In genomic region chr21:45640001-45640887, GRCh38 we compare ENCODE assay signal across 8 cellular contexts. TPM values are rescaled to one million over a fixed set of nuclear protein-coding genes. Genes with fewer than 3 reads are reported as not detected.
DNase-seq lines count a peak whose midpoint lies in the region; ATAC-seq and TF ChIP-seq lines count a peak whose summit lies in the region.
"Had no signal": no experiment of that assay in that cellular context is flagged by ENCODE, and none has a peak within 500 bp of the region (broad histone marks: within the 10 kb centered on the region; RNA-seq: fewer than 3 reads in every experiment).

No MANE protein-coding gene starts in this region.

- H3K36me3 Mint-ChIP-seq in natural killer cell treated with Interleukin-12 subunit alpha and Interleukin-12 subunit beta and Interleukin-15 and Interleukin-18, amount 100 ng/mL, for 72 hours: no peaks in the 10 kb centered on the region

- peaks cover 24% of the 10 kb centered on the region for H3K4me1 ChIP-seq in MM.1S (ENCODE audit: low read length)

- H3K4me2 ChIP-seq in MM.1S (ENCODE audit: low read depth, low read length): peak overlapping the region; percentile 76

- peak overlapping the region; percentile 49 for H2AFZ ChIP-seq in MM.1S (ENCODE audit: low read length)

- H3K27ac Mint-ChIP-seq in natural killer cell treated with Interleukin-12 subunit alpha and Interleukin-12 subunit beta and Interleukin-15 and Interleukin-18, amount 100 ng/mL, for 72 hours: no peak overlapping the region

- H3K4me3 Mint-ChIP-seq in natural killer cell treated with Interleukin-12 subunit alpha and Interleukin-12 subunit beta and Interleukin-15 and Interleukin-18, amount 100 ng/mL, for 72 hours: peak overlapping the region; percentile 36

- H3K36me3 ChIP-seq in MM.1S (replicated peaks; ENCODE audit: insufficient read depth, low read length) (no peaks in the 10 kb centered on the region), brain microvascular endothelial cell (replicated peaks) (no peaks in the 10 kb centered on the region)

- H3K9me3 Mint-ChIP-seq in natural killer cell treated with Interleukin-12 subunit alpha and Interleukin-12 subunit beta and Interleukin-15 and Interleukin-18, amount 100 ng/mL, for 72 hours: no peaks in the 10 kb centered on the region

- H4K20me1 ChIP-seq in MM.1S (ENCODE audit: insufficient read depth, low read length): no peaks in the 10 kb centered on the region

- peak overlapping the region; percentile 38; the same call in 1 of the 2 replicates for H3K27ac ChIP-seq in MM.1S (ENCODE audit: low read length)
- H3K27ac ChIP-seq in brain microvascular endothelial cell: peak overlapping the region; percentile 10

- H3K27me3 ChIP-seq in MM.1S (replicated peaks; ENCODE audit: insufficient read depth, low read length) (no peaks in the 10 kb centered on the region), brain microvascular endothelial cell (replicated peaks) (no peaks in the 10 kb centered on the region)

- H3F3A ChIP-seq in MM.1S (ENCODE audit: insufficient read depth, low read length): peaks cover 4% of the 10 kb centered on the region; the same call in 1 of the 2 replicates

- H3K27me3 Mint-ChIP-seq in natural killer cell treated with Interleukin-12 subunit alpha and Interleukin-12 subunit beta and Interleukin-15 and Interleukin-18, amount 100 ng/mL, for 72 hours: peaks cover 3 to 9% of the 10 kb centered on the region in 2 donors

- no peaks in the 10 kb centered on the region for H3K9me2 ChIP-seq in MM.1S (replicated peaks; ENCODE audit: insufficient read depth, low read length)

- no peaks in the 10 kb centered on the region for H3K9me3 ChIP-seq in MM.1S (replicated peaks; ENCODE audit: insufficient read depth, low read length)

- H3K4me1 Mint-ChIP-seq in natural killer cell treated with Interleukin-12 subunit alpha and Interleukin-12 subunit beta and Interleukin-15 and Interleukin-18, amount 100 ng/mL, for 72 hours (ENCODE audit: low read depth in 2 of 2): peaks cover 3 to 7% of the 10 kb centered on the region in 2 donors

- DNase-seq in DMS153 treated with DMSO at 0.1 percent for 48 hours (lab: John Stamatoyannopoulos, UW; ENCODE audit: unreplicated experiment) (peak; percentile 49), MM.1S (peak; percentile 48), brain microvascular endothelial cell (no peak), NCI-H2196 (lab: John Stamatoyannopoulos, UW; ENCODE audit: unreplicated experiment) (no peak)
- no peak for DNase-seq in natural killer cell treated with Interleukin-12 subunit alpha and Interleukin-12 subunit beta and Interleukin-15 and Interleukin-18, amount 100 ng/mL, for 72 hours (ENCODE audit: low spot score)
- no peak for DNase-seq in NK-92 treated with Interleukin-12 subunit alpha and Interleukin-12 subunit beta, amount 100 ng/mL, for 24 hours (lab: John Stamatoyannopoulos, UW)
- DNase-seq: erythroblast had no signal

- ATAC-seq in natural killer cell treated with Interleukin-12 subunit alpha and Interleukin-12 subunit beta and Interleukin-15 and Interleukin-18, amount 100 ng/mL, for 72 hours: no peak
- ATAC-seq in HG03039 (IDR thresholded peaks at IDR 0.05; ENCODE audit: unreplicated experiment): no peak

- no peaks in the 10 kb centered on the region for H3K79me2 ChIP-seq in MM.1S (ENCODE audit: low read length)

- in situ Hi-C loops in brain microvascular endothelial cell (cut with HindIII; ENCODE audit: low pct_ligation_motif_present, low sequenced_read_pairs): no loop called here

- H3K4me3 ChIP-seq in MM.1S (ENCODE audit: low read length): peak overlapping the region; percentile 3; the same call in 1 of the 2 replicates
- no peak overlapping the region for H3K4me3 ChIP-seq in brain microvascular endothelial cell (ENCODE audit: low read depth, low read length)

- H3K9ac ChIP-seq in MM.1S (ENCODE audit: low read length): peak overlapping the region; percentile 14; the same call in 1 of the 2 replicates

- TF ChIP-seq CTCF in MM.1S (IDR thresholded peaks at IDR 0.05; ENCODE audit: low read length) (no peak), brain microvascular endothelial cell (IDR thresholded peaks at IDR 0.05; ENCODE audit: low read depth, low read length, missing control alignments) (no peak)

RNA-seq across cellular contexts. Expression of gene PCBP3, which starts 3.3 kb away (rescaled TPM):
- 1 to 10 TPM in 1 of 2 donors, under 1 TPM in 1; 0.43 to 1.4 TPM for total RNA-seq in natural killer cell treated with Interleukin-12 subunit alpha and Interleukin-12 subunit beta and Interleukin-15 and Interleukin-18, amount 100 ng/mL, for 72 hours

Comparison
In these comparisons a context has a peak if more than half of its experiments do, and no peak if none do; other contexts are left out.
1. DNase-seq: peak in DMS153 treated with DMSO at 0.1 percent for 48 hours (single experiment) and MM.1S (single experiment); none in brain microvascular endothelial cell (single experiment), natural killer cell treated with Interleukin-12 subunit alpha and Interleukin-12 subunit beta and Interleukin-15 and Interleukin-18, amount 100 ng/mL, for 72 hours (single experiment), NCI-H2196 (single experiment) and NK-92 treated with Interleukin-12 subunit alpha and Interleukin-12 subunit beta, amount 100 ng/mL, for 24 hours (single experiment).